7 cellular contexts compared by ENCODE assay signal in genomic region chr17:50201226-50201854, GRCh38. TPM values are rescaled to one million over a fixed set of nuclear protein-coding genes. Genes with fewer than 3 reads are reported as not detected.
DNase-seq lines count a peak whose midpoint lies in the region; ATAC-seq and TF ChIP-seq lines count a peak whose summit lies in the region.

Gene COL1A1, minus strand, starts transcription at chr17:50201631. Its CDS starts 118 bp downstream, at chr17:50201513.

- H3K4me1 ChIP-seq in HUES48 (ENCODE audit: control insufficient read depth, insufficient read depth, low read length) (no peaks in the 10 kb centered on the region), ascending aorta (peaks cover 10 to 42% of the 10 kb centered on the region in 2 donors), skeletal muscle tissue (ENCODE audit: control insufficient read depth in 3 of 3, insufficient read depth in 3 of 3, low read length in 3 of 3) (peaks cover 15 to 42% (median 19%) of the 10 kb centered on the region in 3 donors)

- H3K27ac ChIP-seq in HUES48 (ENCODE audit: low read depth, low read length) (peak within 1 kb of the TSS; percentile 69), ascending aorta (peak within 1 kb of the TSS; percentile 97 to 99), skeletal muscle tissue (ENCODE audit: low read depth, low read length) (peak within 1 kb of the TSS; percentile 91)

- H3K4me3 ChIP-seq in HUES48 (ENCODE audit: low read depth, low read length), result peak within 1 kb of the TSS; percentile 72
- peak within 1 kb of the TSS; percentile 49 to 80 for H3K4me3 ChIP-seq in ascending aorta
- H3K4me3 ChIP-seq in iPS-11a (ENCODE audit: low read depth, low read length), result peak within 1 kb of the TSS; percentile 77
- H3K4me3 ChIP-seq in skeletal muscle tissue (ENCODE audit: low read length in 3 of 3), result peak within 1 kb of the TSS; percentile 68 to 72 (median 68)

- H3K36me3 ChIP-seq in HUES48 (ENCODE audit: control insufficient read depth, insufficient read depth, low read length) (peaks cover 24% of the 10 kb centered on the region), ascending aorta (peaks cover 30 to 33% of the 10 kb centered on the region in 2 donors), skeletal muscle tissue (ENCODE audit: control insufficient read depth in 3 of 3, insufficient read depth in 3 of 3, low read length in 3 of 3) (peaks cover 4 to 18% (median 12%) of the 10 kb centered on the region in 3 donors)

- ATAC-seq in GM19023 (IDR thresholded peaks at IDR 0.05; ENCODE audit: unreplicated experiment), result no peak

- DNase-seq in ascending aorta (ENCODE audit: low spot score in 2 of 2) (peak in 1 of 2 donors; percentile 90), middle frontal gyrus (ENCODE audit: extremely low spot score, low spot score) (no peak), DMS79 treated with DMSO at 0.1 percent for 48 hours (lab: John Stamatoyannopoulos, UW) (no peak)

- H3K9ac ChIP-seq in HUES48 (ENCODE audit: low read depth, low read length) (peak within 1 kb of the TSS; percentile 11; the same call in 1 of the 2 replicates), skeletal muscle tissue (ENCODE audit: low read depth in 1 of 3, low read length in 3 of 3) (peak within 1 kb of the TSS; percentile 70 to 79 (median 70))

- intact Hi-C loops in ascending aorta (cut with DNase I), result loop anchor here (5.0 kb wide), 1 partner anchor 36 kb away; no protein-coding TSS in a partner anchor

- H3K27me3 ChIP-seq in HUES48 (ENCODE audit: control insufficient read depth, insufficient read depth, low read length), result peaks cover 27% of the 10 kb centered on the region
- no peaks in the 10 kb centered on the region for H3K27me3 ChIP-seq in ascending aorta
- peaks cover 23 to 37% (median 36%) of the 10 kb centered on the region in 3 donors for H3K27me3 ChIP-seq in skeletal muscle tissue (ENCODE audit: control insufficient read depth in 3 of 3, insufficient read depth in 3 of 3, low read length in 3 of 3)

- TF ChIP-seq CTCF in ascending aorta (IDR thresholded peaks at IDR 0.05), result no peak

- H3K9me3 ChIP-seq in HUES48 (ENCODE audit: control insufficient read depth, insufficient read depth, low read length) (no peaks in the 10 kb centered on the region), ascending aorta (no peaks in the 10 kb centered on the region), skeletal muscle tissue (ENCODE audit: control insufficient read depth in 3 of 3, low read length in 3 of 3) (no peaks in the 10 kb centered on the region)

RNA-seq across cellular contexts. Expression of gene COL1A1, which starts in this region (rescaled TPM):
- total RNA-seq in ascending aorta, result 547 TPM
- total RNA-seq in skeletal muscle tissue, result 3,450 TPM
